Comparison of ENCODE assay signal across 1 cellular context in genomic region chr9:130419521-130420035, GRCh38.
TF ChIP-seq lines count a peak whose summit lies in the region.

No MANE protein-coding gene starts in this region.

TF ChIP-seq in K562, 482 proteins besides CTCF, POLR2A, EP300 and RAD21:
- peak in 1 of 2 experiments; percentile 68; a peak in 1 of 4 replicates for TF ChIP-seq ZMIZ1 (IDR thresholded peaks at IDR 0.05; ENCODE audit: low read depth in 2 of 2, low read length in 2 of 2)
- no peak for TF ChIP-seq PRPF4 (IDR thresholded peaks at IDR 0.05; ENCODE audit: insufficient read depth, low read depth, low read length, poor library complexity, severe bottlenecking)
- TF ChIP-seq ZBTB17 (CRISPR knock-in tag; IDR thresholded peaks at IDR 0.05), result peak; percentile 95
- TF ChIP-seq ZNF23 (CRISPR knock-in tag; IDR thresholded peaks at IDR 0.05), result peak; percentile 94
- TF ChIP-seq MLLT1 (IDR thresholded peaks at IDR 0.05), result peak in 1 of 2 experiments; percentile 89; a peak in 2 of 4 replicates
- no peak for TF ChIP-seq ZC3H8 (IDR thresholded peaks at IDR 0.05)
- no peak for TF ChIP-seq SAP30 (IDR thresholded peaks at IDR 0.05; ENCODE audit: borderline replicate concordance, insufficient read depth, low read depth, low read length, poor library complexity, severe bottlenecking)
- no peak for TF ChIP-seq HINFP (tag; conservative IDR thresholded peaks at IDR 0.05; ENCODE audit: low read depth)
